In genomic region chr10:32139223-32140073, GRCh38 we compare ENCODE assay signal across 1 cellular context.
TF ChIP-seq lines count a peak whose summit lies in the region.

No MANE protein-coding gene starts in this region.

TF ChIP-seq in K562, 482 proteins besides CTCF, POLR2A, EP300 and RAD21 (continued from another document and continues in another):
- TF ChIP-seq ZNF77 (CRISPR knock-in tag; IDR thresholded peaks at IDR 0.05) (no peak), MEF2D (tag; conservative IDR thresholded peaks at IDR 0.05; ENCODE audit: low read depth) (no peak), SMARCA5 (IDR thresholded peaks at IDR 0.05) (no peak), HNRNPUL1 (IDR thresholded peaks at IDR 0.05; ENCODE audit: low read length) (no peak), CHD2 (IDR thresholded peaks at IDR 0.05; ENCODE audit: low read depth, low read length) (no peak), SIX5 (IDR thresholded peaks at IDR 0.05; ENCODE audit: borderline replicate concordance in 1 of 2, insufficient read depth in 1 of 2, low read depth in 1 of 2, low read length in 2 of 2) (no peak), MCM2 (IDR thresholded peaks at IDR 0.05; ENCODE audit: low read depth) (no peak), CGGBP1 (CRISPR knock-in tag; IDR thresholded peaks at IDR 0.05) (no peak), ZNF12 (CRISPR knock-in tag; IDR thresholded peaks at IDR 0.05) (no peak), DPF2 (IDR thresholded peaks at IDR 0.05) (peak; percentile 89), KDM2B (CRISPR knock-in tag; IDR thresholded peaks at IDR 0.05) (no peak), POLR2H (tag; IDR thresholded peaks at IDR 0.05; ENCODE audit: low read depth) (no peak; the same call in 1 of the 2 replicates), IRF2 (CRISPR knock-in tag; IDR thresholded peaks at IDR 0.05) (no peak), RBM25 (IDR thresholded peaks at IDR 0.05; ENCODE audit: low read depth, low read length, severe bottlenecking) (no peak), LCOR (CRISPR knock-in tag; IDR thresholded peaks at IDR 0.05) (peak; percentile 77), ZNF639 (CRISPR knock-in tag; conservative IDR thresholded peaks at IDR 0.05 in 1 of 2, IDR thresholded peaks at IDR 0.05 in 1 of 2) (peak in 1 of 2 experiments; percentile 49; a peak in 1 of 4 replicates), POU5F1 (IDR thresholded peaks at IDR 0.05; ENCODE audit: borderline replicate concordance, low read depth, low read length, partially characterized antibody) (no peak), ZNF232 (CRISPR knock-in tag; IDR thresholded peaks at IDR 0.05) (no peak), ZNF655 (CRISPR knock-in tag; IDR thresholded peaks at IDR 0.05) (no peak), MECOM (CRISPR knock-in tag; IDR thresholded peaks at IDR 0.05) (no peak), HDAC3 (IDR thresholded peaks at IDR 0.05; ENCODE audit: borderline replicate concordance, partially characterized antibody) (no peak), RBM34 (IDR thresholded peaks at IDR 0.05; ENCODE audit: borderline replicate concordance, insufficient read depth, low read length) (no peak), THAP12 (CRISPR knock-in tag; IDR thresholded peaks at IDR 0.05) (no peak), ELF1 (tag; IDR thresholded peaks at IDR 0.05) (peak; percentile 60; the same call in 1 of the 2 replicates), EGR1 (conservative IDR thresholded peaks at IDR 0.05) (no peak), HNRNPLL (IDR thresholded peaks at IDR 0.05; ENCODE audit: low read depth, low read length, poor library complexity, severe bottlenecking) (peak; percentile 20), ETV1 (tag; conservative IDR thresholded peaks at IDR 0.05; ENCODE audit: low read depth) (peak; percentile 90), STAT5A (IDR thresholded peaks at IDR 0.05; ENCODE audit: borderline replicate concordance, low read length) (no peak), KAT8 (IDR thresholded peaks at IDR 0.05; ENCODE audit: low read depth) (no peak), ILF3 (IDR thresholded peaks at IDR 0.05; ENCODE audit: borderline replicate concordance) (no peak), TCF3 (CRISPR knock-in tag; IDR thresholded peaks at IDR 0.05) (no peak), POLR2AphosphoS5 (IDR thresholded peaks at IDR 0.05; ENCODE audit: control insufficient read depth, insufficient read depth, low read depth, low read length) (peak; percentile 52), PURB (CRISPR knock-in tag; IDR thresholded peaks at IDR 0.05; ENCODE audit: low read depth) (no peak), DLX4 (CRISPR knock-in tag; IDR thresholded peaks at IDR 0.05) (no peak), TGIF2 (CRISPR knock-in tag; IDR thresholded peaks at IDR 0.05) (no peak), SRSF9 (IDR thresholded peaks at IDR 0.05; ENCODE audit: borderline replicate concordance, low read depth, low read length) (no peak), MAFK (IDR thresholded peaks at IDR 0.05; ENCODE audit: low read length) (peak; percentile 73), JUN (IDR thresholded peaks at IDR 0.05; ENCODE audit: borderline replicate concordance, low read depth, low read length) (peak; percentile 90), JUN (CRISPR knock-in tag; IDR thresholded peaks at IDR 0.05; ENCODE audit: borderline replicate concordance) (no peak), ZNF511 (CRISPR knock-in tag; IDR thresholded peaks at IDR 0.05) (no peak), BRD4 (IDR thresholded peaks at IDR 0.05) (no peak), CTBP1 (IDR thresholded peaks at IDR 0.05; ENCODE audit: borderline replicate concordance) (peak; percentile 80), CHD1 (IDR thresholded peaks at IDR 0.05; ENCODE audit: low read length) (no peak), ARNT (IDR thresholded peaks at IDR 0.05) (no peak), ZNF224 (CRISPR knock-in tag; IDR thresholded peaks at IDR 0.05) (no peak), TCFL5 (CRISPR knock-in tag; conservative IDR thresholded peaks at IDR 0.05) (no peak), SAP30 (IDR thresholded peaks at IDR 0.05; ENCODE audit: borderline replicate concordance, insufficient read depth, low read depth, low read length, poor library complexity, severe bottlenecking) (no peak), HDAC1 (IDR thresholded peaks at IDR 0.05) (peak in 1 of 2 experiments; percentile 73; a peak in 2 of 4 replicates), XRCC4 (IDR thresholded peaks at IDR 0.05; ENCODE audit: extremely low read depth, insufficient read depth, insufficient read length) (no peak), NR3C1 (CRISPR knock-in tag; IDR thresholded peaks at IDR 0.05) (no peak), CBX3 (IDR thresholded peaks at IDR 0.05; ENCODE audit: borderline replicate concordance in 1 of 2, low read length in 2 of 2) (no peak), TEAD2 (tag; IDR thresholded peaks at IDR 0.05) (no peak), ZNF134 (CRISPR knock-in tag; conservative IDR thresholded peaks at IDR 0.05) (no peak), ZNF408 (CRISPR knock-in tag; IDR thresholded peaks at IDR 0.05; ENCODE audit: low read depth) (no peak), SREBF1 (IDR thresholded peaks at IDR 0.05; ENCODE audit: borderline replicate concordance, low read depth, low read length) (no peak), POLR3G (IDR thresholded peaks at IDR 0.05; ENCODE audit: extremely low read depth, insufficient read length, insufficient replicate concordance) (no peak), MEF2A (IDR thresholded peaks at IDR 0.05; ENCODE audit: control insufficient read depth, low read depth, low read length) (no peak), RNF2 (IDR thresholded peaks at IDR 0.05) (0 out of 2 replicates have a peak, but pooled peaks have one; percentile 38), ZMIZ1 (IDR thresholded peaks at IDR 0.05; ENCODE audit: low read depth in 2 of 2, low read length in 2 of 2) (no peak), RFX1 (IDR thresholded peaks at IDR 0.05) (peak; percentile 55), HNRNPL (IDR thresholded peaks at IDR 0.05; ENCODE audit: low read depth, low read length) (no peak), ETV5 (CRISPR knock-in tag; IDR thresholded peaks at IDR 0.05; ENCODE audit: low read depth) (peak; percentile 62; the same call in 1 of the 2 replicates), REST (CRISPR knock-in tag; IDR thresholded peaks at IDR 0.05; ENCODE audit: low read depth) (no peak), MED1 (CRISPR knock-in tag; IDR thresholded peaks at IDR 0.05; ENCODE audit: borderline replicate concordance) (no peak), PRMT5 (CRISPR knock-in tag; IDR thresholded peaks at IDR 0.05) (no peak), NCOA2 (IDR thresholded peaks at IDR 0.05; ENCODE audit: partially characterized antibody in 2 of 2) (no peak)
